In genomic region chr7:114422478-114423217, GRCh38 we compare ENCODE assay signal across 1 cellular context.
TF ChIP-seq lines count a peak whose summit lies in the region.

No MANE protein-coding gene starts in this region.

TF ChIP-seq in SK-N-SH treated with all-trans-retinoic acid at 6 μM for 48 hours, 23 proteins besides CTCF, POLR2A, EP300 and RAD21 (continued from another document):
- no peak for TF ChIP-seq OSR1 (CRISPR knock-in tag; IDR thresholded peaks at IDR 0.05)
- TF ChIP-seq ZNF565 (CRISPR knock-in tag; conservative IDR thresholded peaks at IDR 0.05; ENCODE audit: low read depth) = no peak
- no peak for TF ChIP-seq CSRNP3 (CRISPR knock-in tag; IDR thresholded peaks at IDR 0.05)
- no peak for TF ChIP-seq ZFP3 (CRISPR knock-in tag; IDR thresholded peaks at IDR 0.05)
- TF ChIP-seq RARB (CRISPR knock-in tag; IDR thresholded peaks at IDR 0.05) = no peak
- TF ChIP-seq POU6F1 (CRISPR knock-in tag; IDR thresholded peaks at IDR 0.05; ENCODE audit: borderline replicate concordance, low read depth) = no peak
- TF ChIP-seq ZNF70 (CRISPR knock-in tag; IDR thresholded peaks at IDR 0.05) = no peak
- TF ChIP-seq CREB5 (CRISPR knock-in tag; IDR thresholded peaks at IDR 0.05; ENCODE audit: low read depth) = no peak
- no peak for TF ChIP-seq TSHZ2 (CRISPR knock-in tag; IDR thresholded peaks at IDR 0.05)
- TF ChIP-seq ZNF8 (CRISPR knock-in tag; IDR thresholded peaks at IDR 0.05) = no peak
- TF ChIP-seq GLIS3 (CRISPR knock-in tag; IDR thresholded peaks at IDR 0.05) = no peak
- no peak for TF ChIP-seq ESRRG (CRISPR knock-in tag; IDR thresholded peaks at IDR 0.05)
- TF ChIP-seq ZC3H10 (CRISPR knock-in tag; IDR thresholded peaks at IDR 0.05) = no peak
